Comparison of ENCODE assay signal across 11 cellular contexts in the genomic region with DNA sequence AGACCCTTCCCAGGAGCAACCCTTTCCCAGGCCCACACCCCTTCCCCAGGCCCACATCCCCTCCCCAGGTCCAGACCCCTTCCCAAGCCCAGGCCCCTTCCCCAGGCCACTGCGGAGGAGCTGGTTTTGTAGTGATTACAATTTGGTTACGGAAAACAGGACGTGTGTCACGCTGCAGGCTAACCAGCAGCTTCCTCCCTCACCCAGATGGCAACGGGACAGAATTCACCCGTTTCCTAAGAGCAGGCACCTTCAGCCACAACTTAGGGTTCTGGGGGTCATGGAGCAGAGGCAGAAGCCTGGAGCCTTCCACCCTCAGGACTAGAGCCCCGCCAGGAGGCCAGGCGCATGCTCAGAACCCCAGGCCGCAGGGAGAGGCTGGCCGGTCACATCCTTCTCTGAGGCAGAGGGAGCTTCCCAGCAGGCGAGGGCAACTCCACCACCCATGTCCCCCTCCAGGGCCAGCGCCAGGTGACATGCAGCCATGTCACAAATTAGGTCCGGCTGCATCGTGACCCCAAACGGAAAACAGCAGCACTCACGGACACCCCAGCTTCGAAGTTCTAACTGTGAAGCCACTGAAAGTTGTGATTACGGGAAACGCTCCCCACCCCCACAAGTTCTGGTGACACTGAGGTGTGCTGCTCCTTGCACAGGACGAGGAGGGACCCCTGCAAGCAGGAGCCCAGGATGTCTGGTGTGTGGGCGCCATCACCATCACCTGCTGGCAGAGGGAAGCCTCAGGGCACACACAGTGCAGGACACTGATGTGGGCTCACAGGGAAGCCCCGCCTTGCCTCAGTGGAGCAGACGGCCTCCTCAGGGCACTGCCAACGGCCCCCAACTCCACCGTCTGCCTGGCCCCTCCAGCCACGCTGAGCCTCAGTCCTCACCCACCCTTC. TPM values are rescaled to one million over a fixed set of nuclear protein-coding genes. Genes with fewer than 3 reads are reported as not detected.
DNase-seq lines count a peak whose midpoint lies in the region; ATAC-seq, FAIRE-seq and TF ChIP-seq lines count a peak whose summit lies in the region.
"Had no signal": no experiment of that assay in that cellular context is flagged by ENCODE, and none has a peak within 500 bp of the region (broad histone marks: within the 10 kb centered on the region; RNA-seq: fewer than 3 reads in every experiment).

No MANE protein-coding gene starts in this region.

- POLR2A ChIA-PET in activated CD8-positive, alpha-beta T cell treated with anti-CD3 and anti-CD28 coated beads for 36 hours (lab: Charles Lee): interaction anchor here (0.6 to 2.1 kb wide), 7 partner anchors 8 to 70 kb away, joined by 3 to 7 read pairs (median 3); a partner anchor contains a TSS

- H3K9me3 ChIP-seq in kidney (ENCODE audit: control insufficient read depth in 1 of 2, low read length in 2 of 2) (no peaks in the 10 kb centered on the region), spleen (no peaks in the 10 kb centered on the region)

- H3K27me3 Mint-ChIP-seq in CD14-positive monocyte (ENCODE audit: low read depth in 3 of 3): peaks cover 2 to 4% (median 2%) of the 10 kb centered on the region in 3 donors
- H3K27me3 Mint-ChIP-seq in activated CD8-positive, alpha-beta T cell treated with anti-CD3 and anti-CD28 coated beads for 36 hours: no peaks in the 10 kb centered on the region
- H3K27me3 Mint-ChIP-seq: IgD-negative memory B cell had no signal

- no peaks in the 10 kb centered on the region for H3K36me3 ChIP-seq in kidney (ENCODE audit: control insufficient read depth in 1 of 2, insufficient read depth in 2 of 2, low read length in 2 of 2)
- no peaks in the 10 kb centered on the region for H3K36me3 ChIP-seq in spleen

- no peaks in the 10 kb centered on the region for H3K27me3 ChIP-seq in spleen (replicated peaks in 1 of 7)

- intact Hi-C loops in CD14-positive monocyte (cut with micrococcal nuclease) (no loop called here), kidney (cut with DNase I) (no loop called here), spleen (cut with DNase I; ENCODE audit: low total_unique reads) (no loop called here)
- intact Hi-C loops in activated CD8-positive, alpha-beta T cell treated with anti-CD3 and anti-CD28 coated beads for 36 hours (cut with micrococcal nuclease): no loop called here

- no peak for FAIRE-seq in kidney (lab: Jason Lieb, UNC)

- DNase-seq in CD14-positive monocyte (ENCODE audit: low spot score): no peak
- peak; percentile 88 for DNase-seq in activated CD8-positive, alpha-beta T cell treated with anti-CD3 and anti-CD28 coated beads for 36 hours
- peak; percentile 61 for DNase-seq in kidney
- DNase-seq in DMS79 (lab: John Stamatoyannopoulos, UW): no peak
- DNase-seq in DMS79 treated with DMSO at 0.1 percent for 48 hours (lab: John Stamatoyannopoulos, UW): no peak
- DNase-seq in spleen: no peak
- DNase-seq: amygdala, retina had no signal

- ATAC-seq in GM19397 (IDR thresholded peaks at IDR 0.05; ENCODE audit: unreplicated experiment) (peak; percentile 16), GM18873 (IDR thresholded peaks at IDR 0.05; ENCODE audit: low FRiP score, unreplicated experiment) (no peak)
- ATAC-seq in activated CD8-positive, alpha-beta T cell treated with anti-CD3 and anti-CD28 coated beads for 36 hours: peak; percentile 63

- peak overlapping the region in 6 of 7 donors; percentile 51 to 82 (median 72) for H3K27ac Mint-ChIP-seq in CD14-positive monocyte
- H3K27ac Mint-ChIP-seq in activated CD8-positive, alpha-beta T cell treated with anti-CD3 and anti-CD28 coated beads for 36 hours: peak overlapping the region; percentile 78

- H3K4me3 ChIP-seq in kidney (ENCODE audit: low read length in 2 of 2): no peak overlapping the region
- peak overlapping the region in 1 of 8 donors; percentile 37 for H3K4me3 ChIP-seq in spleen

- H3K4me1 Mint-ChIP-seq in CD14-positive monocyte: peaks cover 49% of the 10 kb centered on the region
- peaks cover 39% of the 10 kb centered on the region for H3K4me1 Mint-ChIP-seq in activated CD8-positive, alpha-beta T cell treated with anti-CD3 and anti-CD28 coated beads for 36 hours (ENCODE audit: low read depth)

- peak overlapping the region; percentile 58 to 75 for H3K4me3 Mint-ChIP-seq in CD14-positive monocyte
- peak overlapping the region; percentile 56 for H3K4me3 Mint-ChIP-seq in activated CD8-positive, alpha-beta T cell treated with anti-CD3 and anti-CD28 coated beads for 36 hours

- H3K9me3 Mint-ChIP-seq in CD14-positive monocyte: no peaks in the 10 kb centered on the region
- H3K9me3 Mint-ChIP-seq in activated CD8-positive, alpha-beta T cell treated with anti-CD3 and anti-CD28 coated beads for 36 hours: no peaks in the 10 kb centered on the region
- H3K9me3 Mint-ChIP-seq: IgD-negative memory B cell had no signal

- WGBS in spleen, 5 donors: 28 to 50% (median 32%) methylated on average over 15 to 26 of the region's 26 CpGs

- CTCF ChIA-PET in activated CD8-positive, alpha-beta T cell treated with anti-CD3 and anti-CD28 coated beads for 36 hours (lab: Charles Lee): interaction anchor here (0.5 to 2.7 kb wide), 10 partner anchors 10 to 1923 kb away, joined by 3 to 12 read pairs (median 4); a partner anchor contains a TSS

- H3K27ac ChIP-seq in kidney (ENCODE audit: low read depth in 2 of 2, low read length in 2 of 2) (no peak overlapping the region), spleen (peak overlapping the region in 3 of 8 donors; percentile 9 to 22 (median 22))

- peaks cover 12 to 16% of the 10 kb centered on the region in 2 donors for H3K36me3 Mint-ChIP-seq in CD14-positive monocyte
- H3K36me3 Mint-ChIP-seq in activated CD8-positive, alpha-beta T cell treated with anti-CD3 and anti-CD28 coated beads for 36 hours (ENCODE audit: low read depth): peaks cover 2% of the 10 kb centered on the region

- H3K4me1 ChIP-seq in kidney (ENCODE audit: control insufficient read depth in 1 of 2, insufficient read depth in 1 of 2, low read depth in 1 of 2, low read length in 2 of 2): no peaks in the 10 kb centered on the region
- peaks cover 25 to 70% (median 52%) of the 10 kb centered on the region in 6 donors for H3K4me1 ChIP-seq in spleen

- TF ChIP-seq POLR2A in spleen (IDR thresholded peaks at IDR 0.05): no peak

- TF ChIP-seq CTCF in CD14-positive monocyte (IDR thresholded peaks at IDR 0.05) (no peak), kidney (IDR thresholded peaks at IDR 0.05; ENCODE audit: borderline replicate concordance, extremely low read depth, insufficient read depth) (no peak), spleen (IDR thresholded peaks at IDR 0.05 in 8 of 11, conservative IDR thresholded peaks at IDR 0.05 in 3 of 11) (no peak)
- no peak for TF ChIP-seq CTCF in activated CD8-positive, alpha-beta T cell treated with anti-CD3 and anti-CD28 coated beads for 36 hours (IDR thresholded peaks at IDR 0.05)

- no peak overlapping the region for H3K9ac ChIP-seq in kidney (ENCODE audit: low read length in 2 of 2)

RNA-seq across cellular contexts. Expression of a gene that starts 7.7 kb away (rescaled TPM):
- 1 to 10 TPM; 2.3 to 2.5 TPM for polyA plus RNA-seq in CD14-positive monocyte
- total RNA-seq in activated CD8-positive, alpha-beta T cell treated with anti-CD3 and anti-CD28 coated beads for 36 hours: 10 to 100 TPM; 25.3 to 26.6 TPM
- 34.1 TPM for total RNA-seq in kidney
- 19.3 TPM for polyA plus RNA-seq in kidney (ENCODE audit: insufficient read depth, low read depth, low replicate concordance)
- total RNA-seq in spleen: 10 to 100 TPM; 37.7 to 71.2 (median 54.8) TPM
- polyA plus RNA-seq in spleen: 10 to 100 TPM; 16.2 to 31.5 (median 23.8) TPM

RNA-seq across cellular contexts. Expression of a gene that starts 21.5 kb away (rescaled TPM):
- polyA plus RNA-seq in CD14-positive monocyte: 1 to 10 TPM; 3.1 to 3.7 TPM
- 10 to 100 TPM; 26.7 to 30.4 TPM for total RNA-seq in activated CD8-positive, alpha-beta T cell treated with anti-CD3 and anti-CD28 coated beads for 36 hours
- total RNA-seq in kidney: 83.9 TPM
- polyA plus RNA-seq in kidney (ENCODE audit: insufficient read depth, low read depth, low replicate concordance): 35.7 TPM
- total RNA-seq in spleen: 100 to 1,000 TPM in 4 of 7 donors, 10 to 100 TPM in 3; 69.8 to 148 (median 104) TPM
- polyA plus RNA-seq in spleen: 100 to 1,000 TPM in 1 of 3 donors, 10 to 100 TPM in 2; 32.2 to 101 (median 72.4) TPM

RNA-seq across cellular contexts. Expression of a gene that starts 44.7 kb away (rescaled TPM):
- polyA plus RNA-seq in CD14-positive monocyte (1 to 10 TPM; 1.3 to 6.3 TPM), kidney (ENCODE audit: insufficient read depth, low read depth, low replicate concordance) (33.3 TPM), spleen (10 to 100 TPM; 28.2 to 30.2 (median 29.0) TPM)
- 10 to 100 TPM; 24.7 to 26.7 TPM for total RNA-seq in activated CD8-positive, alpha-beta T cell treated with anti-CD3 and anti-CD28 coated beads for 36 hours
- total RNA-seq in kidney (38.9 TPM), spleen (10 to 100 TPM; 19.1 to 31.4 (median 23.6) TPM)

Comparison
In these comparisons a context has a peak if more than half of its experiments do, and no peak if none do; other contexts are left out.
1. DNase-seq: peak in activated CD8-positive, alpha-beta T cell treated with anti-CD3 and anti-CD28 coated beads for 36 hours (single experiment) and kidney (single experiment); none in CD14-positive monocyte (single experiment), DMS79 (single experiment), DMS79 treated with DMSO at 0.1 percent for 48 hours (single experiment) and spleen (single experiment).